In the genomic region with DNA sequence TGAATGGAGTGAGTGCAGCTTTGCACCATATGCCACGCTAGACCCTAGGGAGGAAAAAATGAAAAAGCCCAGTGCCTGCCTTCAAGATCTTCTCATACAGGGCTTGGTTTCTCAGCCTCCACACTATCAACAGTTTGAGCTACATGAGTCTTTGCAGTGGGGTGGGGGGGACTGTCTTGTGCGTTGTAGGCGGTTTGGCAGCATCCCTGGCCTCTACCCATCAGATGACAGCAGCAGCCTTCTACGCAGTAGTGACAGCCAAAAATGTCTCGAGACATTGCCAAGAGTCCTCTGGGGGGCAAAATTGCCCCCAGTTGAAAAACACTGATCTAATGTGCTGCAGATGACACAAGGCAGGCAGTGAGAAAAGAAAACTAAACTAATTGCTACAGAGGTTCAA, we compare ENCODE assay signal across 19 cellular contexts. TPM values are rescaled to one million over a fixed set of nuclear protein-coding genes. Genes with fewer than 3 reads are reported as not detected.
DNase-seq lines count a peak whose midpoint lies in the region; TF ChIP-seq lines count a peak whose summit lies in the region.
"Had no signal": no experiment of that assay in that cellular context is flagged by ENCODE, and none has a peak within 500 bp of the region (broad histone marks: within the 10 kb centered on the region; RNA-seq: fewer than 3 reads in every experiment).

No MANE protein-coding gene starts in this region.

- no peaks in the 10 kb centered on the region for H3K36me3 Mint-ChIP-seq in glutamatergic neuron (ENCODE audit: unreplicated experiment)
- no peaks in the 10 kb centered on the region for H3K36me3 Mint-ChIP-seq in CD8-positive, alpha-beta memory T cell
- H3K36me3 Mint-ChIP-seq: CD4-positive, alpha-beta memory T cell; CD4-positive, CD25-positive, alpha-beta regulatory T cell had no signal

- CTCF ChIA-PET in CD8-positive, alpha-beta memory T cell (lab: Charles Lee), result interaction anchor here (1.7 kb wide), 1 partner anchor 105 kb away, joined by 4 read pairs; no protein-coding TSS in a partner anchor

- peaks cover 26% of the 10 kb centered on the region for H3K4me1 Mint-ChIP-seq in glutamatergic neuron (ENCODE audit: low read depth, unreplicated experiment)
- peaks cover 0 to 8% (median 5%) of the 10 kb centered on the region in 3 donors for H3K4me1 Mint-ChIP-seq in CD8-positive, alpha-beta memory T cell

- DNase-seq in NCI-H446 treated with DMSO at 0.1 percent for 48 hours (lab: John Stamatoyannopoulos, UW) (peak; percentile 3), NCI-H446 (lab: John Stamatoyannopoulos, UW) (no peak), glutamatergic neuron (no peak)
- no peak for DNase-seq in activated naive CD4-positive, alpha-beta T cell treated with anti-CD3 and anti-CD28 coated beads, Interleukin-2, amount 50 U/mL, for 16 hours
- no peak for DNase-seq in CD8-positive, alpha-beta memory T cell
- DNase-seq: AML-193; BE2C; Caco-2; Calu3; CD4-positive, alpha-beta memory T cell; CD4-positive, CD25-positive, alpha-beta regulatory T cell; DMS79 treated with DMSO at 0.1 percent for 48 hours; GDM1 had no signal

- no peak for TF ChIP-seq CTCF in glutamatergic neuron (IDR thresholded peaks at IDR 0.05; ENCODE audit: partially characterized antibody, unreplicated experiment)

- POLR2A ChIA-PET in CD8-positive, alpha-beta memory T cell (lab: Charles Lee), result no interaction called here

- H3K4me3 Mint-ChIP-seq in glutamatergic neuron (ENCODE audit: unreplicated experiment), result peak overlapping the region; percentile 25
- no peak overlapping the region for H3K4me3 Mint-ChIP-seq in CD8-positive, alpha-beta memory T cell
- H3K4me3 Mint-ChIP-seq: CD14-positive monocyte; CD4-positive, alpha-beta memory T cell; CD4-positive, CD25-positive, alpha-beta regulatory T cell had no signal

- no peak overlapping the region for H3K27ac Mint-ChIP-seq in glutamatergic neuron (ENCODE audit: unreplicated experiment)
- no peak overlapping the region for H3K27ac Mint-ChIP-seq in CD8-positive, alpha-beta memory T cell
- H3K27ac Mint-ChIP-seq: CD14-positive monocyte; CD4-positive, alpha-beta memory T cell; CD4-positive, CD25-positive, alpha-beta regulatory T cell had no signal

- peaks cover 14% of the 10 kb centered on the region for H3K27me3 Mint-ChIP-seq in glutamatergic neuron (ENCODE audit: unreplicated experiment)
- H3K27me3 Mint-ChIP-seq in CD8-positive, alpha-beta memory T cell, result peaks cover 47 to 73% of the 10 kb centered on the region in 2 donors

- no peak overlapping the region for H3K4me3 ChIP-seq in CD8-positive, alpha-beta memory T cell (ENCODE audit: low read length)
- H3K4me3 ChIP-seq: A549, BLaER1, GM12878 had no signal

- H3K27me3 ChIP-seq in CD8-positive, alpha-beta memory T cell (ENCODE audit: insufficient read depth, low read length, poor library complexity, severe bottlenecking), result peaks cover 13% of the 10 kb centered on the region

- no peaks in the 10 kb centered on the region for H3K36me3 ChIP-seq in CD8-positive, alpha-beta memory T cell (ENCODE audit: insufficient read depth, low read length)
- H3K36me3 ChIP-seq: BE2C, BLaER1 had no signal

- H3K27ac ChIP-seq in CD8-positive, alpha-beta memory T cell (ENCODE audit: low read depth, low read length), result no peak overlapping the region
- H3K27ac ChIP-seq: 22Rv1, A549, BLaER1 had no signal

- no peaks in the 10 kb centered on the region for H3K4me1 ChIP-seq in CD8-positive, alpha-beta memory T cell (ENCODE audit: insufficient read depth, low read length)
- H3K4me1 ChIP-seq: A549, BE2C had no signal

- H3K9me3 Mint-ChIP-seq in glutamatergic neuron (ENCODE audit: unreplicated experiment), result peaks cover 7% of the 10 kb centered on the region
- no peaks in the 10 kb centered on the region for H3K9me3 Mint-ChIP-seq in CD8-positive, alpha-beta memory T cell
- H3K9me3 Mint-ChIP-seq: CD4-positive, CD25-positive, alpha-beta regulatory T cell had no signal

- no peaks in the 10 kb centered on the region for H3K9me3 ChIP-seq in CD8-positive, alpha-beta memory T cell (ENCODE audit: low read length)
- H3K9me3 ChIP-seq: A549, BE2C, BLaER1, Caco-2 had no signal

RNA-seq across cellular contexts. Expression of a gene that starts 6.2 kb away (rescaled TPM):
- 7.9 TPM for total RNA-seq in glutamatergic neuron (ENCODE audit: unreplicated experiment)
- total RNA-seq in CD8-positive, alpha-beta memory T cell, result not detected
- polyA plus RNA-seq in CD8-positive, alpha-beta memory T cell, result not detected
- total RNA-seq: A172; Calu3; CD4-positive, alpha-beta memory T cell; CD4-positive, CD25-positive, alpha-beta regulatory T cell; GM12878 had no signal
- polyA plus RNA-seq: A549; CD14-positive monocyte; CD4-positive, alpha-beta memory T cell; CD4-positive, CD25-positive, alpha-beta regulatory T cell; GM12878 had no signal
